Comparison of ENCODE assay signal across 8 cellular contexts in the genomic region with DNA sequence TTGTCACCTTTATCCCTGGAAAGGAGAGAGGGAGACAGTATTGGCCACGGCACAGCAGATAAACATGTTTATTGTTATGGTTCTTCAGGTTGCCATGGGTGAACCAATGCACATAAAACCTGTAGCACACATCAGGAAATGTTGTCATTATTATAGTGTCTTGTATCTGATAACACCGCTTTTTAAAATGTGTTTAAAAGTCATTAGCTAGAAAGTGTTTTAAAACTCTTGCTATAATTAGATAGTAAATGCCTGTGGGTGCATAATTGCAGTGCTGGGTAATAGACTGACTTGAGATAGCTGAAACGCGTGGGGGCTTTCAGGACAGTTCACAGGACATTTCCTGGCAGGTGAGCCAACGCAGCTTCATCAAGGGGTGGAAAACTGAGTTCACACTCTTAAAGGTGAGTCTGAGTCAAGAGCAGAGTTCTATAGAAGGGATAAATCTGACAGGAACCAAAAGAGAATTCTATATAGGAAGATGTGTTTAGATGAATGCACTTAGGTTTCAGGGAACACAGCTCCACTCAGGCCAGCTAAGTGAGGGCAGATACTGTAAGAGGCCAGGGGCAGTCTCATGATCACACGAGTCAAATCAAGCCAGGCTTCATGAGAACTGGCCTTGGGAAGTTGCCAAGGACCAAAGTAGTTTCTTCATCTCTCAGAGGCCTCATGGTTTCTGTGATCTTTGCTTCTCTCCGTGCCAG. TPM values are rescaled to one million over a fixed set of nuclear protein-coding genes. Genes with fewer than 3 reads are reported as not detected.
DNase-seq lines count a peak whose midpoint lies in the region; ATAC-seq and TF ChIP-seq lines count a peak whose summit lies in the region.

No MANE protein-coding gene starts in this region.

- H3K27ac ChIP-seq in HEK293 (ENCODE audit: extremely low read depth, low read depth, low read length) = no peak overlapping the region
- no peak overlapping the region for H3K27ac ChIP-seq in mesenchymal stem cell (ENCODE audit: low read length, poor library complexity, severe bottlenecking)

- no peaks in the 10 kb centered on the region for H3K9me3 ChIP-seq in HEK293 (ENCODE audit: control insufficient read depth, insufficient read depth, low read depth, low read length)
- H3K9me3 ChIP-seq in mesenchymal stem cell (ENCODE audit: control insufficient read depth, low read length) = no peaks in the 10 kb centered on the region

- H3K4me1 ChIP-seq in HEK293 (ENCODE audit: control insufficient read depth, insufficient read depth, low read length) (peaks cover 5% of the 10 kb centered on the region; the same call in 1 of the 2 replicates), mesenchymal stem cell (ENCODE audit: control insufficient read depth, insufficient read depth, low read depth, low read length) (no peaks in the 10 kb centered on the region)

- H4K91ac ChIP-seq in mesenchymal stem cell (ENCODE audit: low read length) = no peak overlapping the region

- H3K23ac ChIP-seq in mesenchymal stem cell (ENCODE audit: low read length in 2 of 2) = no peak overlapping the region

- H2AK5ac ChIP-seq in mesenchymal stem cell (ENCODE audit: low read length, severe bottlenecking) = no peak overlapping the region

- peak overlapping the region in 1 of 2 experiments; percentile 64 for H3K18ac ChIP-seq in mesenchymal stem cell (ENCODE audit: low read depth in 1 of 2, low read length in 2 of 2)

- H2BK5ac ChIP-seq in mesenchymal stem cell (ENCODE audit: low read depth, low read length, poor library complexity, severe bottlenecking) = no peak overlapping the region

- H3K4me3 ChIP-seq in HEK293 (ENCODE audit: low read depth, low read length) (no peak overlapping the region), mesenchymal stem cell (ENCODE audit: insufficient read depth in 1 of 2, low read depth in 1 of 2, low read length in 2 of 2) (no peak overlapping the region)

- H3K9ac ChIP-seq in mesenchymal stem cell (ENCODE audit: low read length) = peak overlapping the region; percentile 62

- no peak overlapping the region for H2BK15ac ChIP-seq in mesenchymal stem cell (ENCODE audit: low read depth, poor library complexity, severe bottlenecking)

- H3K36me3 ChIP-seq in HEK293 (ENCODE audit: control insufficient read depth in 2 of 2, insufficient read depth in 1 of 2, low read length in 2 of 2) (no peaks in the 10 kb centered on the region; a peak in 1 of 3 replicates), mesenchymal stem cell (ENCODE audit: control insufficient read depth in 1 of 2, insufficient read depth in 2 of 2, low read depth in 1 of 2, low read length in 2 of 2) (peaks cover 3 to 5% of the 10 kb centered on the region in 2 experiments)

- H3K4me2 ChIP-seq in mesenchymal stem cell (ENCODE audit: low read length, poor library complexity, severe bottlenecking) = no peak overlapping the region

- peak; percentile 58 for DNase-seq in Ammon's horn (ENCODE audit: low spot score)
- peak; percentile 47 for DNase-seq in dedifferentiated amniotic fluid mesenchymal stem cell (ENCODE audit: extremely low spot score)
- DNase-seq in mesenchymal stem cell = peak; percentile 96
- DNase-seq in GM19238 (ENCODE audit: insufficient read length, low spot score) = no peak
- DNase-seq in mesenteric fat pad (ENCODE audit: low spot score) = no peak
- no peak for DNase-seq in COLO829 (ENCODE audit: low spot score)

- H2BK120ac ChIP-seq in mesenchymal stem cell (ENCODE audit: low read depth, low read length) = peak overlapping the region; percentile 7

- CTCF ChIA-PET in HEK293 (lab: Yijun Ruan, JAX) = interaction anchor here (1.0 kb wide), 1 partner anchor 1231 kb away, joined by 7 read pairs; no protein-coding TSS in a partner anchor

- H2AFZ ChIP-seq in mesenchymal stem cell (ENCODE audit: low read depth, low read length) = no peak overlapping the region

- H3K4ac ChIP-seq in mesenchymal stem cell (ENCODE audit: low read depth in 1 of 2, low read length in 2 of 2) = no peak overlapping the region

- 57% methylated on average over 7 of the region's 7 CpGs for WGBS in mesenchymal stem cell

- H3K27me3 ChIP-seq in mesenchymal stem cell (ENCODE audit: control insufficient read depth in 1 of 2, insufficient read depth in 1 of 2, low read length in 2 of 2) = no peaks in the 10 kb centered on the region

- POLR2A ChIA-PET in HEK293 (lab: Yijun Ruan, JAX) = no interaction called here

- no peak for TF ChIP-seq CTCF in HEK293 (tag by site-specific recombination; IDR thresholded peaks at IDR 0.05)

- H3K79me1 ChIP-seq in mesenchymal stem cell (replicated peaks; ENCODE audit: low read length, poor library complexity, severe bottlenecking) = no peaks in the 10 kb centered on the region

- no peak overlapping the region for H2BK12ac ChIP-seq in mesenchymal stem cell (ENCODE audit: low read length in 2 of 2)

- ATAC-seq in HG03439 (IDR thresholded peaks at IDR 0.05; ENCODE audit: unreplicated experiment) = no peak

- H4K8ac ChIP-seq in mesenchymal stem cell (ENCODE audit: low read length) = no peak overlapping the region

- no peak overlapping the region for H3K14ac ChIP-seq in mesenchymal stem cell (ENCODE audit: low read length in 2 of 2)

TF ChIP-seq in HEK293, 187 proteins besides CTCF, POLR2A, EP300 and RAD21 (continues in another document):
- no peak for TF ChIP-seq OVOL3 (tag by site-specific recombination; IDR thresholded peaks at IDR 0.05)
- no peak for TF ChIP-seq ZNF560 (tag by site-specific recombination; IDR thresholded peaks at IDR 0.05; ENCODE audit: borderline replicate concordance)
- TF ChIP-seq ZNF76 (tag by site-specific recombination; IDR thresholded peaks at IDR 0.05; ENCODE audit: borderline replicate concordance, low read depth) = no peak
- TF ChIP-seq SP7 (tag by site-specific recombination; IDR thresholded peaks at IDR 0.05) = peak; percentile 97
- TF ChIP-seq SP2 (tag by site-specific recombination; IDR thresholded peaks at IDR 0.05) = no peak
- TF ChIP-seq YY2 (tag by site-specific recombination; IDR thresholded peaks at IDR 0.05) = no peak
- TF ChIP-seq SCRT1 (tag by site-specific recombination; IDR thresholded peaks at IDR 0.05; ENCODE audit: borderline replicate concordance) = 0 out of 2 replicates have a peak, but pooled peaks have one; percentile 20
- TF ChIP-seq FEZF1 (tag by site-specific recombination; IDR thresholded peaks at IDR 0.05) = peak; percentile 37; the same call in 1 of the 2 replicates
- TF ChIP-seq SCRT2 (tag by site-specific recombination; IDR thresholded peaks at IDR 0.05) = peak; percentile 79
- TF ChIP-seq, protein P1, sequence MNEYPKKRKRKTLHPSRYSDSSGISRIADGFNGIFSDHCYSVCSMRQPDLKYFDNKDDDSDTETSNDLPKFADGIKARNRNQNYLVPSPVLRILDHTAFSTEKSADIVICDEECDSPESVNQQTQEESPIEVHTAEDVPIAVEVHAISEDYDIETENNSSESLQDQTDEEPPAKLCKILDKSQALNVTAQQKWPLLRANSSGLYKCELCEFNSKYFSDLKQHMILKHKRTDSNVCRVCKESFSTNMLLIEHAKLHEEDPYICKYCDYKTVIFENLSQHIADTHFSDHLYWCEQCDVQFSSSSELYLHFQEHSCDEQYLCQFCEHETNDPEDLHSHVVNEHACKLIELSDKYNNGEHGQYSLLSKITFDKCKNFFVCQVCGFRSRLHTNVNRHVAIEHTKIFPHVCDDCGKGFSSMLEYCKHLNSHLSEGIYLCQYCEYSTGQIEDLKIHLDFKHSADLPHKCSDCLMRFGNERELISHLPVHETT (tag by site-specific recombination; IDR thresholded peaks at IDR 0.05) = no peak
- TF ChIP-seq, protein P2, sequence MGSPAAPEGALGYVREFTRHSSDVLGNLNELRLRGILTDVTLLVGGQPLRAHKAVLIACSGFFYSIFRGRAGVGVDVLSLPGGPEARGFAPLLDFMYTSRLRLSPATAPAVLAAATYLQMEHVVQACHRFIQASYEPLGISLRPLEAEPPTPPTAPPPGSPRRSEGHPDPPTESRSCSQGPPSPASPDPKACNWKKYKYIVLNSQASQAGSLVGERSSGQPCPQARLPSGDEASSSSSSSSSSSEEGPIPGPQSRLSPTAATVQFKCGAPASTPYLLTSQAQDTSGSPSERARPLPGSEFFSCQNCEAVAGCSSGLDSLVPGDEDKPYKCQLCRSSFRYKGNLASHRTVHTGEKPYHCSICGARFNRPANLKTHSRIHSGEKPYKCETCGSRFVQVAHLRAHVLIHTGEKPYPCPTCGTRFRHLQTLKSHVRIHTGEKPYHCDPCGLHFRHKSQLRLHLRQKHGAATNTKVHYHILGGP (tag by site-specific recombination; IDR thresholded peaks at IDR 0.05) = no peak
- peak; percentile 44 for TF ChIP-seq ZFHX2 (tag by site-specific recombination; conservative IDR thresholded peaks at IDR 0.05)
- no peak for TF ChIP-seq KLF8 (tag by site-specific recombination; IDR thresholded peaks at IDR 0.05)
- TF ChIP-seq ZNF707 (tag by site-specific recombination; IDR thresholded peaks at IDR 0.05) = no peak
- TF ChIP-seq, protein P3, sequence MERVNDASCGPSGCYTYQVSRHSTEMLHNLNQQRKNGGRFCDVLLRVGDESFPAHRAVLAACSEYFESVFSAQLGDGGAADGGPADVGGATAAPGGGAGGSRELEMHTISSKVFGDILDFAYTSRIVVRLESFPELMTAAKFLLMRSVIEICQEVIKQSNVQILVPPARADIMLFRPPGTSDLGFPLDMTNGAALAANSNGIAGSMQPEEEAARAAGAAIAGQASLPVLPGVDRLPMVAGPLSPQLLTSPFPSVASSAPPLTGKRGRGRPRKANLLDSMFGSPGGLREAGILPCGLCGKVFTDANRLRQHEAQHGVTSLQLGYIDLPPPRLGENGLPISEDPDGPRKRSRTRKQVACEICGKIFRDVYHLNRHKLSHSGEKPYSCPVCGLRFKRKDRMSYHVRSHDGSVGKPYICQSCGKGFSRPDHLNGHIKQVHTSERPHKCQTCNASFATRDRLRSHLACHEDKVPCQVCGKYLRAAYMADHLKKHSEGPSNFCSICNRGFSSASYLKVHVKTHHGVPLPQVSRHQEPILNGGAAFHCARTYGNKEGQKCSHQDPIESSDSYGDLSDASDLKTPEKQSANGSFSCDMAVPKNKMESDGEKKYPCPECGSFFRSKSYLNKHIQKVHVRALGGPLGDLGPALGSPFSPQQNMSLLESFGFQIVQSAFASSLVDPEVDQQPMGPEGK (tag by site-specific recombination; IDR thresholded peaks at IDR 0.05) = peak; percentile 29; the same call in 1 of the 2 replicates
- TF ChIP-seq SP3 (tag by site-specific recombination; IDR thresholded peaks at IDR 0.05) = no peak
- TF ChIP-seq KLF10 (tag by site-specific recombination; IDR thresholded peaks at IDR 0.05) = no peak
- no peak for TF ChIP-seq ZBTB1 (tag by site-specific recombination; IDR thresholded peaks at IDR 0.05)
- no peak for TF ChIP-seq ZNF19 (tag by site-specific recombination; IDR thresholded peaks at IDR 0.05; ENCODE audit: low read depth)
- peak; percentile 51 for TF ChIP-seq ZNF366 (tag by site-specific recombination; conservative IDR thresholded peaks at IDR 0.05)
- TF ChIP-seq IKZF3 (tag by site-specific recombination; IDR thresholded peaks at IDR 0.05) = 0 out of 2 replicates have a peak, but pooled peaks have one; percentile 6

RNA-seq across cellular contexts. Expression of a gene that starts 35.6 kb away (rescaled TPM):
- polyA plus RNA-seq in mesenchymal stem cell (2013, experiment 1 of 2) = 25.2 TPM
- polyA plus RNA-seq in mesenchymal stem cell (2013, experiment 2 of 2) = 26.0 TPM
- 82.1 TPM for total RNA-seq in mesenteric fat pad

Comparison
In these comparisons a context has a peak if more than half of its experiments do, and no peak if none do; other contexts are left out.
1. DNase-seq: peak in Ammon's horn (single experiment), dedifferentiated amniotic fluid mesenchymal stem cell (single experiment) and mesenchymal stem cell (single experiment); none in GM19238 (single experiment), mesenteric fat pad (single experiment) and COLO829 (single experiment).